In the genomic region with DNA sequence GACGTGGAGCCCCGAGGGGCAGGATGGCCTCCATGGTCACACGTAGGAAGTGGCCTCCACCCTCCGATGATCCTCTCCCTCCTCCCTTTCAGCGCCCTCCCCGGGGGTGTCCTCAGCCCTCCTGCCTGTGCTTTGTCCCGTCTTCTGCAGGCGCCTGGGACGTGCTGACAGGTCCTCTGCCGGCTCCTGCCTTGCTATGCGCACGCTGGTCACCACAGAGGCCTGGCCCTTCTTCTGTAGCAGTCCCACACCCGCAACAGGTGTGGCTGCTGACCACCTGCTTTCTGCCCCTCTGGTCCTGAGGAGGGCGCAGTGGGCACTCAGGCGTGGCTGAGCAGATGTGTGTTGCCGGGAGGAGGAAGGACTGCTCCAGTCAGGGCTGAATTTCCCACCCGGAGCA, we compare ENCODE assay signal across 23 cellular contexts.
"Had no signal": no experiment of that assay in that cellular context is flagged by ENCODE, and none has a peak within 500 bp of the region (broad histone marks: within the 10 kb centered on the region; RNA-seq: fewer than 3 reads in every experiment).

No MANE protein-coding gene starts in this region.

- H3K4me3 ChIP-seq: hepatocyte, sigmoid colon, tibial nerve had no signal

- H3K79me2 ChIP-seq: hepatocyte had no signal

- H3K4me2 ChIP-seq: hepatocyte had no signal

- DNase-seq: activated CD4-positive, alpha-beta T cell treated with anti-CD3 and anti-CD28 coated beads, Interleukin-2, amount 10 ng/mL, durations not matched to agents 7 days and 5 days; activated CD4-positive, CD25-positive, alpha-beta regulatory T cell treated with anti-CD3 and anti-CD28 coated beads, Interleukin-2, amount 50 U/mL, for 72 hours; activated CD8-positive, alpha-beta memory T cell treated with anti-CD3 and anti-CD28 coated beads, Interleukin-2, amount 10 ng/mL, durations not matched to agents 7 days and 5 days; activated CD8-positive, alpha-beta T cell treated with anti-CD3 and anti-CD28 coated beads for 36 hours; activated effector memory CD4-positive, alpha-beta T cell treated with anti-CD3 and anti-CD28 coated beads, Interleukin-2, amount 50 U/mL, for 16 hours; activated naive CD4-positive, alpha-beta T cell treated with anti-CD3 and anti-CD28 coated beads, Interleukin-2, amount 10 ng/mL, durations not matched to agents 7 days and 5 days; activated T-cell treated with anti-CD3 and anti-CD28 coated beads for 4 hours; caudate nucleus; dermis blood vessel endothelial cell; effector CD8-positive, alpha-beta T cell; erythroblast; foreskin fibroblast; immature natural killer cell; naive B cell; occipital lobe; posterior cingulate gyrus; sigmoid colon; stimulated activated CD4-positive, alpha-beta T cell treated with anti-CD3 and anti-CD28 coated beads, Interleukin-4, amount 100 ng/mL, for 24 hours; substantia nigra had no signal

- H3K27me3 ChIP-seq: hepatocyte, sigmoid colon, tibial nerve had no signal

- H3K27ac ChIP-seq: hepatocyte, sigmoid colon, tibial nerve, VCaP had no signal

- H2AFZ ChIP-seq: hepatocyte had no signal

- FAIRE-seq: urothelium cell line had no signal

- ATAC-seq: activated CD8-positive, alpha-beta memory T cell treated with anti-CD3 and anti-CD28 coated beads, Interleukin-2, amount 10 ng/mL, durations not matched to agents 7 days and 5 days; activated CD8-positive, alpha-beta T cell treated with anti-CD3 and anti-CD28 coated beads for 36 hours had no signal
